Comparison of ENCODE assay signal across 20 cellular contexts in genomic region chr1:158716335-158716734, GRCh38. TPM values are rescaled to one million over a fixed set of nuclear protein-coding genes. Genes with fewer than 3 reads are reported as not detected.
DNase-seq lines count a peak whose midpoint lies in the region; ATAC-seq lines count a peak whose summit lies in the region.
"Had no signal": no experiment of that assay in that cellular context is flagged by ENCODE, and none has a peak within 500 bp of the region (broad histone marks: within the 10 kb centered on the region; RNA-seq: fewer than 3 reads in every experiment).

No MANE protein-coding gene starts in this region.

- H3K4me1 Mint-ChIP-seq in activated naive CD8-positive, alpha-beta T cell (ENCODE audit: low read depth), result no peaks in the 10 kb centered on the region
- peaks cover 3% of the 10 kb centered on the region for H3K4me1 Mint-ChIP-seq in activated naive CD8-positive, alpha-beta T cell treated with anti-CD3 and anti-CD28 coated beads for 36 hours
- no peaks in the 10 kb centered on the region for H3K4me1 Mint-ChIP-seq in activated T-helper 17 cell treated with anti-CD3 and anti-CD28 coated beads, Interleukin-2, amount 50 U/mL, for 72 hours
- H3K4me1 Mint-ChIP-seq: activated naive CD4-positive, alpha-beta T cell treated with anti-CD3 and anti-CD28 coated beads, Interleukin-2, amount 10 ng/mL, durations not matched to agents 7 days and 5 days; brain; CD4-positive, alpha-beta memory T cell; T-cell had no signal

- H3K27ac Mint-ChIP-seq in activated naive CD8-positive, alpha-beta T cell, result peak overlapping the region; percentile 2
- H3K27ac Mint-ChIP-seq in activated naive CD8-positive, alpha-beta T cell treated with anti-CD3 and anti-CD28 coated beads for 36 hours, result no peak overlapping the region
- H3K27ac Mint-ChIP-seq in activated T-helper 17 cell treated with anti-CD3 and anti-CD28 coated beads, Interleukin-2, amount 50 U/mL, for 72 hours, result no peak overlapping the region
- H3K27ac Mint-ChIP-seq: activated naive CD4-positive, alpha-beta T cell treated with anti-CD3 and anti-CD28 coated beads, Interleukin-2, amount 10 ng/mL, durations not matched to agents 7 days and 5 days; brain; CD4-positive, alpha-beta memory T cell; dendritic cell treated with granulocyte-macrophage colony-stimulating factor and Interleukin-4, amounts not matched to agents 40 ng/mL and 50 ng/mL, for 4 days; T-cell had no signal

- H3K4me3 Mint-ChIP-seq in activated naive CD8-positive, alpha-beta T cell, result no peak overlapping the region
- H3K4me3 Mint-ChIP-seq in activated naive CD8-positive, alpha-beta T cell treated with anti-CD3 and anti-CD28 coated beads for 36 hours, result no peak overlapping the region
- H3K4me3 Mint-ChIP-seq in activated T-helper 17 cell treated with anti-CD3 and anti-CD28 coated beads, Interleukin-2, amount 50 U/mL, for 72 hours, result no peak overlapping the region
- H3K4me3 Mint-ChIP-seq: activated naive CD4-positive, alpha-beta T cell treated with anti-CD3 and anti-CD28 coated beads, Interleukin-2, amount 10 ng/mL, durations not matched to agents 7 days and 5 days; brain; CD4-positive, alpha-beta memory T cell; dendritic cell treated with granulocyte-macrophage colony-stimulating factor and Interleukin-4, amounts not matched to agents 40 ng/mL and 50 ng/mL, for 4 days; T-cell had no signal

- DNase-seq in activated naive CD8-positive, alpha-beta T cell treated with anti-CD3 and anti-CD28 coated beads for 36 hours, result no peak
- no peak for DNase-seq in NCI-H82 (lab: John Stamatoyannopoulos, UW)
- no peak for DNase-seq in NCI-H446 (lab: John Stamatoyannopoulos, UW)
- no peak for DNase-seq in activated gamma-delta T cell treated with Interleukin-2 at 50 U/mL for 16 hours
- DNase-seq in activated naive CD4-positive, alpha-beta T cell treated with anti-CD3 and anti-CD28 coated beads, Interleukin-2, amount 50 U/mL, for 16 hours, result no peak
- DNase-seq: activated naive CD4-positive, alpha-beta T cell treated with anti-CD3 and anti-CD28 coated beads, Interleukin-2, amount 10 ng/mL, durations not matched to agents 7 days and 5 days; CD4-positive, alpha-beta memory T cell; gastrocnemius medialis; MG63; NCI-H1930; retina; T-cell had no signal

- peak; percentile 80 for ATAC-seq in GM21619 (IDR thresholded peaks at IDR 0.05; ENCODE audit: unreplicated experiment)
- peak; percentile 85 for ATAC-seq in activated T-helper 17 cell treated with anti-CD3 and anti-CD28 coated beads, Interleukin-2, amount 50 U/mL, for 72 hours (replicated peaks)
- ATAC-seq: gastrocnemius medialis, Right ventricle myocardium inferior, T-cell had no signal

- no peaks in the 10 kb centered on the region for H3K36me3 Mint-ChIP-seq in activated naive CD8-positive, alpha-beta T cell
- H3K36me3 Mint-ChIP-seq in activated naive CD8-positive, alpha-beta T cell treated with anti-CD3 and anti-CD28 coated beads for 36 hours, result no peaks in the 10 kb centered on the region
- H3K36me3 Mint-ChIP-seq in activated T-helper 17 cell treated with anti-CD3 and anti-CD28 coated beads, Interleukin-2, amount 50 U/mL, for 72 hours (ENCODE audit: low read depth), result no peaks in the 10 kb centered on the region
- H3K36me3 Mint-ChIP-seq: activated naive CD4-positive, alpha-beta T cell treated with anti-CD3 and anti-CD28 coated beads, Interleukin-2, amount 10 ng/mL, durations not matched to agents 7 days and 5 days; brain; CD4-positive, alpha-beta memory T cell; T-cell had no signal

- no peaks in the 10 kb centered on the region for H3K9me3 Mint-ChIP-seq in activated naive CD8-positive, alpha-beta T cell (ENCODE audit: low read depth)
- H3K9me3 Mint-ChIP-seq in activated naive CD8-positive, alpha-beta T cell treated with anti-CD3 and anti-CD28 coated beads for 36 hours, result no peaks in the 10 kb centered on the region
- H3K9me3 Mint-ChIP-seq in activated T-helper 17 cell treated with anti-CD3 and anti-CD28 coated beads, Interleukin-2, amount 50 U/mL, for 72 hours, result no peaks in the 10 kb centered on the region
- H3K9me3 Mint-ChIP-seq: activated naive CD4-positive, alpha-beta T cell treated with anti-CD3 and anti-CD28 coated beads, Interleukin-2, amount 10 ng/mL, durations not matched to agents 7 days and 5 days; brain; CD4-positive, alpha-beta memory T cell; dendritic cell treated with granulocyte-macrophage colony-stimulating factor and Interleukin-4, amounts not matched to agents 40 ng/mL and 50 ng/mL, for 4 days; T-cell had no signal

- H3K27me3 Mint-ChIP-seq in activated naive CD8-positive, alpha-beta T cell, result peaks cover 25% of the 10 kb centered on the region
- H3K27me3 Mint-ChIP-seq in activated naive CD8-positive, alpha-beta T cell treated with anti-CD3 and anti-CD28 coated beads for 36 hours, result peaks cover 37% of the 10 kb centered on the region
- peaks cover 40% of the 10 kb centered on the region for H3K27me3 Mint-ChIP-seq in activated T-helper 17 cell treated with anti-CD3 and anti-CD28 coated beads, Interleukin-2, amount 50 U/mL, for 72 hours

RNA-seq across cellular contexts. Expression of gene OR6K3, which starts 4.2 kb away (rescaled TPM):
- not detected for total RNA-seq in activated naive CD8-positive, alpha-beta T cell treated with anti-CD3 and anti-CD28 coated beads for 36 hours
- total RNA-seq in activated T-helper 17 cell treated with anti-CD3 and anti-CD28 coated beads, Interleukin-2, amount 50 U/mL, for 72 hours, result not detected
- total RNA-seq: CD4-positive, alpha-beta memory T cell; gastrocnemius medialis; mononuclear cell; NCI-H460; Right ventricle myocardium inferior; T-cell had no signal

RNA-seq across cellular contexts. Expression of gene OR6K2, which starts 15.9 kb away (rescaled TPM):
- not detected for total RNA-seq in activated naive CD8-positive, alpha-beta T cell treated with anti-CD3 and anti-CD28 coated beads for 36 hours
- total RNA-seq in activated T-helper 17 cell treated with anti-CD3 and anti-CD28 coated beads, Interleukin-2, amount 50 U/mL, for 72 hours, result not detected
- total RNA-seq: CD4-positive, alpha-beta memory T cell; gastrocnemius medialis; mononuclear cell; NCI-H460; Right ventricle myocardium inferior; T-cell had no signal

RNA-seq across cellular contexts. Expression of gene SPTA1, which starts 29.8 kb away (rescaled TPM):
- not detected for total RNA-seq in activated naive CD8-positive, alpha-beta T cell treated with anti-CD3 and anti-CD28 coated beads for 36 hours
- under 1 TPM in 1 of 2 donors, not detected in 1; 0.42 TPM for total RNA-seq in activated T-helper 17 cell treated with anti-CD3 and anti-CD28 coated beads, Interleukin-2, amount 50 U/mL, for 72 hours
- total RNA-seq: CD4-positive, alpha-beta memory T cell; mononuclear cell had no signal

RNA-seq across cellular contexts. Expression of gene OR6K6, which starts 38.2 kb away (rescaled TPM):
- not detected for total RNA-seq in activated naive CD8-positive, alpha-beta T cell treated with anti-CD3 and anti-CD28 coated beads for 36 hours
- not detected for total RNA-seq in activated T-helper 17 cell treated with anti-CD3 and anti-CD28 coated beads, Interleukin-2, amount 50 U/mL, for 72 hours
- total RNA-seq: CD4-positive, alpha-beta memory T cell; gastrocnemius medialis; mononuclear cell; NCI-H460; Right ventricle myocardium inferior; T-cell had no signal

RNA-seq across cellular contexts. Expression of gene OR6N1, which starts 55.7 kb away (rescaled TPM):
- total RNA-seq in activated naive CD8-positive, alpha-beta T cell treated with anti-CD3 and anti-CD28 coated beads for 36 hours, result not detected
- total RNA-seq in activated T-helper 17 cell treated with anti-CD3 and anti-CD28 coated beads, Interleukin-2, amount 50 U/mL, for 72 hours, result not detected
- total RNA-seq: CD4-positive, alpha-beta memory T cell; gastrocnemius medialis; NCI-H460; Right ventricle myocardium inferior; T-cell had no signal
